Comparison of ENCODE assay signal across 9 cellular contexts in the genomic region with DNA sequence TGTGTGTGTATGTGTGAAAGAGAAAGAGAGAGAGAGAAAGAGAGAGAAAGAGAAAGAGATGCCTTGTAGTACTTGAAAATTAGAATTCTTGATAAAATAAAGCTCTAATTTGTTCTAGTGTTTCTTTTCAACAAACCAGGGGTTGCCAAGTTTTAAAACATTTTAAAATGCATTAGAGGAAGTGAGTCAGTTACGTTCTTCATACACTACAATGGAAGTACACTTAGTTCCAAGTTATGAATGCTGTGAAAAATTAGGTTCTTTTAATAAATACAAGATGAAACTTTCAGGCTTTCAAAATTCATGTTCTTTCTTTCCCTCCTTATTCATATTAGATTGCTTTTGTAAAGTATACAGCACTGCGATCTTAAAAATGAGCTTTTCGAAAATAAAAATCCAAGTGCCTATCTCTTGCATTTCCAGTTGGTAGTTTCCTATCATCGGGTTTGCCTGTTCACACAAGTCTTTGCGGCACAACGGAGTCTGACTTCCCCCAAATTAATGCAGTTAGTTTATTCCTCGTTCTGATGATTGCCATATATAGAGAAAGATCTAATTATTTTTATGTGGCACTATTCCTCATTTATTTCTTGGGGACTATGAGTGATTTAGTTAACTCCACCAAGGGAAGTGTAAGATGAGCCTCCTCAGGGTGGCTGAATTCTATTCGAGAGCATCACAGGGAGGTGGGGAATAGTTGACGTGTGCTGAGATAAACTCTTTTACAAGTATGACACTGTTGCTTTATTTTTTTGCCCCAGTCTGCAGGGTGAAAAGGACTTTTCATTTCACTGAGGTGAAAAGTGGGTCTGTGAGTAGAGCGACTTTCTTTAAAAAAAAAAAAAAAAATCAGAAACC.
DNase-seq lines count a peak whose midpoint lies in the region; ATAC-seq and TF ChIP-seq lines count a peak whose summit lies in the region.
"Had no signal": no experiment of that assay in that cellular context is flagged by ENCODE, and none has a peak within 500 bp of the region (broad histone marks: within the 10 kb centered on the region; RNA-seq: fewer than 3 reads in every experiment).

No MANE protein-coding gene starts in this region.

- TF ChIP-seq EP300 in tibial nerve (IDR thresholded peaks at IDR 0.05): no peak

- H3K27me3 ChIP-seq in tibial nerve: no peaks in the 10 kb centered on the region

- no peaks in the 10 kb centered on the region for H3K36me3 ChIP-seq in tibial nerve

- peak overlapping the region; percentile 54 for H3K27ac Mint-ChIP-seq in mesothelial cell of epicardium
- H3K27ac Mint-ChIP-seq: activated CD4-positive, alpha-beta memory T cell treated with anti-CD3 and anti-CD28 coated beads for 36 hours had no signal

- no peaks in the 10 kb centered on the region for H3K9me3 Mint-ChIP-seq in mesothelial cell of epicardium
- H3K9me3 Mint-ChIP-seq: activated CD4-positive, alpha-beta memory T cell treated with anti-CD3 and anti-CD28 coated beads for 36 hours had no signal

- DNase-seq in NCI-H69 (lab: John Stamatoyannopoulos, UW): peak; percentile 52
- DNase-seq in epithelial cell of esophagus (ENCODE audit: low read depth): peak; percentile 48
- no peak for DNase-seq in mesothelial cell of epicardium (ENCODE audit: low spot score in 2 of 2, unreplicated experiment in 2 of 2)
- DNase-seq in tibial nerve (ENCODE audit: low spot score in 2 of 2): peak in 1 of 2 donors; percentile 13
- DNase-seq in stimulated activated CD4-positive, alpha-beta T cell treated with anti-CD3 and anti-CD28 coated beads, Interleukin-4, amount 100 ng/mL, for 4 hours: no peak
- DNase-seq in posterior cingulate gyrus: no peak
- no peak for DNase-seq in DMS 273 treated with DMSO at 0.1 percent for 48 hours (lab: John Stamatoyannopoulos, UW)
- DNase-seq: activated CD4-positive, alpha-beta memory T cell treated with anti-CD3 and anti-CD28 coated beads for 36 hours had no signal

- no peaks in the 10 kb centered on the region for H3K36me3 Mint-ChIP-seq in mesothelial cell of epicardium
- H3K36me3 Mint-ChIP-seq: activated CD4-positive, alpha-beta memory T cell treated with anti-CD3 and anti-CD28 coated beads for 36 hours had no signal

- H3K4me3 ChIP-seq in epithelial cell of esophagus (ENCODE audit: low read length) (peak overlapping the region; percentile 25), tibial nerve (peak overlapping the region; percentile 18 to 48 (median 24))

- TF ChIP-seq POLR2A in tibial nerve (IDR thresholded peaks at IDR 0.05): no peak

- TF ChIP-seq CTCF in epithelial cell of esophagus (IDR thresholded peaks at IDR 0.05; ENCODE audit: insufficient read depth, low read depth, low read length, missing control alignments): no peak
- no peak for TF ChIP-seq CTCF in mesothelial cell of epicardium (IDR thresholded peaks at IDR 0.05; ENCODE audit: unreplicated experiment)
- no peak for TF ChIP-seq CTCF in tibial nerve (IDR thresholded peaks at IDR 0.05)

- ATAC-seq in HG03045 (IDR thresholded peaks at IDR 0.05; ENCODE audit: unreplicated experiment): no peak

- H3K27ac ChIP-seq in tibial nerve: peak overlapping the region in 3 of 4 donors; percentile 22 to 77 (median 44)

- intact Hi-C loops in posterior cingulate gyrus (cut with DNase I): no loop called here

- H3K9me3 ChIP-seq in tibial nerve: no peaks in the 10 kb centered on the region

- H3K27me3 Mint-ChIP-seq in mesothelial cell of epicardium (ENCODE audit: low read depth): no peaks in the 10 kb centered on the region
- H3K27me3 Mint-ChIP-seq: activated CD4-positive, alpha-beta memory T cell treated with anti-CD3 and anti-CD28 coated beads for 36 hours had no signal

- 15 to 27% methylated on average over 10 of the region's 10 CpGs for WGBS in tibial nerve, 2 donors

- H3K4me1 Mint-ChIP-seq in mesothelial cell of epicardium: peaks cover 34% of the 10 kb centered on the region

- peak overlapping the region; percentile 60 for H3K4me3 Mint-ChIP-seq in mesothelial cell of epicardium
- H3K4me3 Mint-ChIP-seq: activated CD4-positive, alpha-beta memory T cell treated with anti-CD3 and anti-CD28 coated beads for 36 hours had no signal

- peaks cover 0 to 18% (median 6%) of the 10 kb centered on the region in 4 donors for H3K4me1 ChIP-seq in tibial nerve

Comparison
In these comparisons a context has a peak if more than half of its experiments do, and no peak if none do; other contexts are left out.
1. DNase-seq: peak in NCI-H69 (single experiment) and epithelial cell of esophagus (single experiment); none in mesothelial cell of epicardium (0 of 2), stimulated activated CD4-positive, alpha-beta T cell treated with anti-CD3 and anti-CD28 coated beads, Interleukin-4, amount 100 ng/mL, for 4 hours (0 of 2), posterior cingulate gyrus (0 of 10) and DMS 273 treated with DMSO at 0.1 percent for 48 hours (single experiment).